Comparison of ENCODE assay signal across 19 cellular contexts in genomic region chr7:66939325-66939724, GRCh38.
"Had no signal": no experiment of that assay in that cellular context is flagged by ENCODE, and none has a peak within 500 bp of the region (broad histone marks: within the 10 kb centered on the region; RNA-seq: fewer than 3 reads in every experiment).

No MANE protein-coding gene starts in this region.

- H3K4me3 Mint-ChIP-seq: activated CD4-positive, alpha-beta memory T cell treated with anti-CD3 and anti-CD28 coated beads, Interleukin-2, amount 10 ng/mL, durations not matched to agents 7 days and 5 days; neural crest cell had no signal

- H3K4me3 ChIP-seq: ascending aorta, esophagus muscularis mucosa, tibial nerve had no signal

- H3K4me1 Mint-ChIP-seq: neural crest cell had no signal

- DNase-seq: activated CD4-positive, alpha-beta memory T cell treated with anti-CD3 and anti-CD28 coated beads, Interleukin-2, amount 10 ng/mL, durations not matched to agents 7 days and 5 days; activated CD4-positive, CD25-positive, alpha-beta regulatory T cell; activated CD8-positive, alpha-beta memory T cell treated with anti-CD3 and anti-CD28 coated beads, Interleukin-2, amount 50 U/mL, for 48 hours; activated gamma-delta T cell; dorsolateral prefrontal cortex; left colon; retina; Right ventricle myocardium superior; stimulated activated CD4-positive, alpha-beta T cell treated with anti-CD3 and anti-CD28 coated beads, Interleukin-15, amount 100 ng/mL, for 24 hours; stimulated activated CD4-positive, alpha-beta T cell treated with anti-CD3 and anti-CD28 coated beads, Interleukin-4, amount 100 ng/mL, for 24 hours; T-helper 2 cell had no signal

- H3K27me3 ChIP-seq: ascending aorta, dorsolateral prefrontal cortex, esophagus muscularis mucosa, tibial nerve had no signal

- H3K4me1 ChIP-seq: parathyroid adenoma had no signal

- H3K27ac Mint-ChIP-seq: activated CD4-positive, alpha-beta memory T cell treated with anti-CD3 and anti-CD28 coated beads, Interleukin-2, amount 10 ng/mL, durations not matched to agents 7 days and 5 days had no signal

- FAIRE-seq: bronchial epithelial cell, TTC549 had no signal

- ATAC-seq: left colon, SK-N-SH treated with all-trans-retinoic acid at 6 μM for 48 hours had no signal

- H3K9me3 ChIP-seq: ascending aorta, esophagus muscularis mucosa, tibial nerve had no signal

- H3K27ac ChIP-seq: ascending aorta, esophagus muscularis mucosa, parathyroid adenoma, tibial nerve had no signal

- H3K27me3 Mint-ChIP-seq: activated CD4-positive, alpha-beta memory T cell treated with anti-CD3 and anti-CD28 coated beads, Interleukin-2, amount 10 ng/mL, durations not matched to agents 7 days and 5 days had no signal

- H3K9me3 Mint-ChIP-seq: activated CD4-positive, alpha-beta memory T cell treated with anti-CD3 and anti-CD28 coated beads, Interleukin-2, amount 10 ng/mL, durations not matched to agents 7 days and 5 days had no signal
